Comparison of ENCODE assay signal across 8 cellular contexts in genomic region chr22:30667486-30668305, GRCh38. TPM values are rescaled to one million over a fixed set of nuclear protein-coding genes. Genes with fewer than 3 reads are reported as not detected.
DNase-seq lines count a peak whose midpoint lies in the region; ATAC-seq and TF ChIP-seq lines count a peak whose summit lies in the region.

TSS of gene DUSP18 (minus strand) at chr22:30667875. CDS start at chr22:30664003, 3,872 bp downstream.

- TF ChIP-seq CTCF in BJ (IDR thresholded peaks at IDR 0.05; ENCODE audit: insufficient read depth, low read depth, low read length) (peak; percentile 48), coronary artery (IDR thresholded peaks at IDR 0.05) (no peak)

- CTCF ChIA-PET in BJ (lab: Yijun Ruan, JAX), result interaction anchor here (0.6 to 3.4 kb wide), 6 partner anchors 14 to 87 kb away, joined by 3 to 13 read pairs (median 4); partner anchors contain the start of gene SLC35E4

- ATAC-seq in HG03442 (IDR thresholded peaks at IDR 0.05; ENCODE audit: unreplicated experiment), result peak; percentile 87

- H3K27me3 ChIP-seq in BJ (ENCODE audit: control insufficient read depth, insufficient read depth, low read length) (no peaks in the 10 kb centered on the region), layer of hippocampus (ENCODE audit: control insufficient read depth, insufficient read depth, low read length) (no peaks in the 10 kb centered on the region)

- H3K36me3 ChIP-seq in BJ (ENCODE audit: control insufficient read depth, insufficient read depth, low read length), result peaks cover 6% of the 10 kb centered on the region

- DNase-seq in BJ (ENCODE audit: low read depth), result peak; percentile 38
- peak; percentile 89 to 94 for DNase-seq in NCI-H524 (lab: John Stamatoyannopoulos, UW)
- peak; percentile 96 for DNase-seq in activated CD4-positive, alpha-beta T cell treated with anti-CD3 and anti-CD28 coated beads for 48 hours
- DNase-seq in coronary artery (ENCODE audit: low spot score), result peak; percentile 94
- DNase-seq in stimulated activated CD4-positive, alpha-beta T cell treated with anti-CD3 and anti-CD28 coated beads, Interleukin-1b, Interleukin-23, amount 100 ng/mL, for 24 hours (ENCODE audit: low read depth in 4 of 4, low spot score in 1 of 4), result peak; percentile 86 to 93 (median 90)

- POLR2A ChIA-PET in BJ (lab: Charles Lee), result no interaction called here

- TF ChIP-seq POLR2A in GM19193 (IDR thresholded peaks at IDR 0.05; ENCODE audit: extremely low read depth, insufficient read depth, insufficient read length), result peak; percentile 38

- peak within 1 kb of the TSS; percentile 75 for H3K4me3 ChIP-seq in BJ (ENCODE audit: low read depth, low read length)
- peak within 1 kb of the TSS; percentile 92 for H3K4me3 ChIP-seq in coronary artery

- H3K27ac ChIP-seq in coronary artery (peak within 1 kb of the TSS; percentile 25 to 76), layer of hippocampus (ENCODE audit: low read depth, low read length) (peak within 1 kb of the TSS; percentile 47)

RNA-seq across cellular contexts. Expression of gene DUSP18, which starts in this region (rescaled TPM):
- 12.4 and 18.6 TPM in 2 replicates for polyA plus RNA-seq in BJ (2011; rRNA removed)
- 15.8 and 23.3 TPM in 2 replicates for polyA minus RNA-seq in BJ (2011; rRNA and poly(A)+ RNA removed)

Comparison
In these comparisons a context has a peak if more than half of its experiments do, and no peak if none do; other contexts are left out.
1. Peak in every context shown above with its lines: DNase-seq, ATAC-seq, H3K4me3 ChIP-seq and H3K27ac ChIP-seq.
2. DNase-seq: peak in every context shown above with its lines; median percentile 96 in activated CD4-positive, alpha-beta T cell treated with anti-CD3 and anti-CD28 coated beads for 48 hours; 94 in coronary artery; 92 in NCI-H524; 90 in stimulated activated CD4-positive, alpha-beta T cell treated with anti-CD3 and anti-CD28 coated beads, Interleukin-1b, Interleukin-23, amount 100 ng/mL, for 24 hours; 38 in BJ.